ENCODE assay signal across 8 cellular contexts in the genomic region with DNA sequence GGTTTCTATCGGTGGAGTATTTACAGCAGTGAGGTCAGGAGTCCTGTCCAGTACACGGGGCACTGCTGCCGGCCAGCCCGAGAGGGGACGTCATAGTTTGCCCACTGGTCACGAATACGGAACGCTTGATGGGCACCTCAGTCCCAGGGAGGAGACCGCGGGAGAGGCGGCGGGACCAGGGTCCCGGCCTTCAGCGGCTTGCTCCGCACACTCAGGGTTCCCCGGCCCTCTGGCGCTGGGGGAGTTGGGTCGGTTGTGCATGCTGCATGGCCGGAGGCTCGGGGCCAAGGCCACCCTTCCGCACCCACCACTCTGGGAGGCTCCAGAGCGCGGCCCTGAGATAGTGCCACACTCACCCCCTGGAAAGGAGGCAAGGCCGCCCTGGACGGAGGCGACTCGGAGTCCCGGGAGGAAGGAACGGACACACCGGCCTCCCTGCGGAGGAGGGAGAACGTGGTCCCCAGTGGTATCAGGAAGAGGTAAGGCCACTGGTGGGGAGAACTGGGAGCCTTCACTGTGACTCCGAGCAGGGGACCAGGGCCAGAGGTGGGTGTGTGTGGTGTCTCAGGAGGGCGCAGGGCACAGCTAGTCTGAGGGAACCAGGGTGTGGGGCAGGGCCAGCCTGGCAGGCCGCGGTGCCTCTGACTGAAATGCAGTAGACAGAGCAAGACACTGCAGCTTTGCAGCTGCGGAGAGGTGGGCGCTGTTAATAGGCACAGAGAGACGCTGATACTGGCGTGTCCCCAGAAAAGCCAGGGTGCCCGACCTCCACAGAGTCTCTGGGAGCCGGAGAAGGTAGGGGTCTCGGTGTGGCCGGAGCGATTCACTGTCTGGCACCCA. TPM values are rescaled to one million over a fixed set of nuclear protein-coding genes. Genes with fewer than 3 reads are reported as not detected.
DNase-seq lines count a peak whose midpoint lies in the region; ATAC-seq and TF ChIP-seq lines count a peak whose summit lies in the region.

No MANE protein-coding gene starts in this region.

- no peaks in the 10 kb centered on the region for H3K9me3 ChIP-seq in BE2C

- TF ChIP-seq CTCF in C4-2B (conservative IDR thresholded peaks at IDR 0.05) (no peak), BE2C (IDR thresholded peaks at IDR 0.05; ENCODE audit: low read depth, low read length) (no peak)

- H3K4me1 ChIP-seq in BE2C = no peaks in the 10 kb centered on the region

- H3K27ac ChIP-seq in C4-2B (peak overlapping the region; percentile 69), angular gyrus (ENCODE audit: low read depth, low read length) (peak overlapping the region; percentile 44)

- H3K36me3 ChIP-seq in BE2C = no peaks in the 10 kb centered on the region

- H3K36me3 Mint-ChIP-seq in stimulated activated naive B cell treated with anti-CD40 and anti-IgM and Interleukin-4, amounts not matched to agents 10 μg/mL and 1 μg/mL and 100 μg/mL, for 72 hours = peaks cover 12 to 13% of the 10 kb centered on the region in 2 donors

- ATAC-seq in HG02610 (IDR thresholded peaks at IDR 0.05; ENCODE audit: unreplicated experiment) (peak; percentile 0), HG02981 (IDR thresholded peaks at IDR 0.05; ENCODE audit: unreplicated experiment) (no peak)
- ATAC-seq in stimulated activated naive B cell treated with anti-CD40 and anti-IgM and Interleukin-4, amounts not matched to agents 10 μg/mL and 1 μg/mL and 100 μg/mL, for 72 hours (replicated peaks) = peak in 1 of 2 donors; percentile 16

- H3K9me3 Mint-ChIP-seq in stimulated activated naive B cell treated with anti-CD40 and anti-IgM and Interleukin-4, amounts not matched to agents 10 μg/mL and 1 μg/mL and 100 μg/mL, for 72 hours = no peaks in the 10 kb centered on the region

- H3K4me1 Mint-ChIP-seq in stimulated activated naive B cell treated with anti-CD40 and anti-IgM and Interleukin-4, amounts not matched to agents 10 μg/mL and 1 μg/mL and 100 μg/mL, for 72 hours = peaks cover 21 to 58% of the 10 kb centered on the region in 2 donors

- no peaks in the 10 kb centered on the region for H3K27me3 Mint-ChIP-seq in stimulated activated naive B cell treated with anti-CD40 and anti-IgM and Interleukin-4, amounts not matched to agents 10 μg/mL and 1 μg/mL and 100 μg/mL, for 72 hours

- H3K27me3 ChIP-seq in BE2C = no peaks in the 10 kb centered on the region

- DNase-seq in islet precursor cell (peak; percentile 62), BE2C (no peak), NCI-H187 (lab: John Stamatoyannopoulos, UW) (no peak)
- DNase-seq in stimulated activated naive B cell treated with anti-CD40 and anti-IgM and Interleukin-4, amounts not matched to agents 10 μg/mL and 1 μg/mL and 100 μg/mL, for 72 hours = no peak

- peak overlapping the region; percentile 81 to 86 for H3K4me3 Mint-ChIP-seq in stimulated activated naive B cell treated with anti-CD40 and anti-IgM and Interleukin-4, amounts not matched to agents 10 μg/mL and 1 μg/mL and 100 μg/mL, for 72 hours

- H3K27ac Mint-ChIP-seq in stimulated activated naive B cell treated with anti-CD40 and anti-IgM and Interleukin-4, amounts not matched to agents 10 μg/mL and 1 μg/mL and 100 μg/mL, for 72 hours = peak overlapping the region; percentile 73

- no peak overlapping the region for H3K4me3 ChIP-seq in BE2C (ENCODE audit: low read depth, low read length)

RNA-seq across cellular contexts. Expression of a gene that starts 28.6 kb away (rescaled TPM):
- not detected for polyA plus RNA-seq in BE2C (2012; ENCODE audit: insufficient read depth, insufficient read length, low read depth)

RNA-seq across cellular contexts. Expression of a gene that starts 51.7 kb away (rescaled TPM):
- polyA plus RNA-seq in BE2C (2012; ENCODE audit: insufficient read depth, insufficient read length, low read depth) = 104 TPM

RNA-seq across cellular contexts. Expression of a gene that starts 51.8 kb away (rescaled TPM):
- polyA plus RNA-seq in BE2C (2012; ENCODE audit: insufficient read depth, insufficient read length, low read depth) = 38.7 TPM
